ENCODE assay signal across 8 cellular contexts in genomic region chr2:68157002-68157401, GRCh38. TPM values are rescaled to one million over a fixed set of nuclear protein-coding genes. Genes with fewer than 3 reads are reported as not detected.
A peak's percentile ranks its signal among the peaks of the same experiment; 100 is the strongest.
DNase-seq lines count a peak whose midpoint lies in the region; ATAC-seq and TF ChIP-seq lines count a peak whose summit lies in the region.

No MANE protein-coding gene starts in this region.

- no peaks in the 10 kb centered on the region for H3K27me3 Mint-ChIP-seq in CD8-positive, alpha-beta T cell (ENCODE audit: low read depth)
- H3K27me3 Mint-ChIP-seq in activated naive CD8-positive, alpha-beta T cell treated with anti-CD3 and anti-CD28 coated beads, Interleukin-2, amount 10 ng/mL, durations not matched to agents 7 days and 5 days = no peaks in the 10 kb centered on the region

- POLR2A ChIA-PET in CD8-positive, alpha-beta T cell (lab: Charles Lee) = interaction anchor here (1.0 to 1.8 kb wide), 7 partner anchors 10 to 97 kb away, joined by 3 to 15 read pairs (median 4); partner anchors contain the start of gene PPP3R1
- POLR2A ChIA-PET in activated naive CD8-positive, alpha-beta T cell treated with anti-CD3 and anti-CD28 coated beads, Interleukin-2, amount 10 ng/mL, durations not matched to agents 7 days and 5 days (lab: Charles Lee) = interaction anchor here (0.6 to 2.5 kb wide), 6 partner anchors 12 to 96 kb away, joined by 3 to 12 read pairs (median 4); partner anchors contain the start of genes C1D and PPP3R1

- H3K4me1 ChIP-seq in CD8-positive, alpha-beta T cell (ENCODE audit: insufficient read depth, low read length) = peaks cover 39% of the 10 kb centered on the region
- peaks cover 35 to 68% (median 56%) of the 10 kb centered on the region in 6 donors for H3K4me1 ChIP-seq in spleen

- H3K27ac ChIP-seq in CD8-positive, alpha-beta T cell (ENCODE audit: low read depth, low read length) = peak overlapping the region; percentile 90
- H3K27ac ChIP-seq in spleen = peak overlapping the region; percentile 89 to 98 (median 94)

- H3K9me3 Mint-ChIP-seq in CD8-positive, alpha-beta T cell = no peaks in the 10 kb centered on the region
- H3K9me3 Mint-ChIP-seq in activated naive CD8-positive, alpha-beta T cell treated with anti-CD3 and anti-CD28 coated beads, Interleukin-2, amount 10 ng/mL, durations not matched to agents 7 days and 5 days = no peaks in the 10 kb centered on the region

- H3K27me3 ChIP-seq in CD8-positive, alpha-beta T cell (ENCODE audit: insufficient read depth, low read length) = no peaks in the 10 kb centered on the region
- H3K27me3 ChIP-seq in spleen (replicated peaks in 1 of 7) = no peaks in the 10 kb centered on the region

- H3K27ac Mint-ChIP-seq in CD8-positive, alpha-beta T cell = peak overlapping the region; percentile 100
- H3K27ac Mint-ChIP-seq in activated naive CD8-positive, alpha-beta T cell treated with anti-CD3 and anti-CD28 coated beads, Interleukin-2, amount 10 ng/mL, durations not matched to agents 7 days and 5 days = peak overlapping the region; percentile 100

- DNase-seq in CD8-positive, alpha-beta T cell = no peak
- DNase-seq in activated naive CD8-positive, alpha-beta T cell treated with anti-CD3 and anti-CD28 coated beads, Interleukin-2, amount 10 ng/mL, durations not matched to agents 7 days and 5 days = no peak
- DNase-seq in spleen = peak; percentile 90
- DNase-seq in NCI-H1048 (lab: John Stamatoyannopoulos, UW) = no peak
- no peak for DNase-seq in kidney glomerular epithelial cell (lab: John Stamatoyannopoulos, UW)

- peak; percentile 46 for ATAC-seq in CD8-positive, alpha-beta T cell
- ATAC-seq in GM19351 (IDR thresholded peaks at IDR 0.05; ENCODE audit: unreplicated experiment) (peak; percentile 29), HG03354 (IDR thresholded peaks at IDR 0.05; ENCODE audit: poor library complexity, severe bottlenecking, unreplicated experiment) (peak; percentile 39)
- peak; percentile 51 for ATAC-seq in activated naive CD8-positive, alpha-beta T cell treated with anti-CD3 and anti-CD28 coated beads, Interleukin-2, amount 10 ng/mL, durations not matched to agents 7 days and 5 days (ENCODE audit: low read depth)

- peaks cover 17% of the 10 kb centered on the region for H3K36me3 ChIP-seq in CD8-positive, alpha-beta T cell (ENCODE audit: insufficient read depth, low read length)
- H3K36me3 ChIP-seq in spleen = peaks cover 0 to 28% (median 17%) of the 10 kb centered on the region in 6 donors

- no peaks in the 10 kb centered on the region for H3K9me3 ChIP-seq in CD8-positive, alpha-beta T cell (ENCODE audit: low read length)
- no peaks in the 10 kb centered on the region for H3K9me3 ChIP-seq in spleen

- H3K36me3 Mint-ChIP-seq in CD8-positive, alpha-beta T cell = peaks cover 33% of the 10 kb centered on the region
- H3K36me3 Mint-ChIP-seq in activated naive CD8-positive, alpha-beta T cell treated with anti-CD3 and anti-CD28 coated beads, Interleukin-2, amount 10 ng/mL, durations not matched to agents 7 days and 5 days = peaks cover 4% of the 10 kb centered on the region

- H3K4me1 Mint-ChIP-seq in CD8-positive, alpha-beta T cell (ENCODE audit: low read depth) = peaks cover 54% of the 10 kb centered on the region
- H3K4me1 Mint-ChIP-seq in activated naive CD8-positive, alpha-beta T cell treated with anti-CD3 and anti-CD28 coated beads, Interleukin-2, amount 10 ng/mL, durations not matched to agents 7 days and 5 days = peaks cover 30% of the 10 kb centered on the region

- 0 to 1% (median 0%) methylated on average over 2 to 28 of the region's 28 CpGs for WGBS in spleen, 5 donors

- intact Hi-C loops in CD8-positive, alpha-beta T cell (cut with DNase I, micrococcal nuclease) = loop anchor here (1.0 to 5.0 kb wide), 9 partner anchors 14 to 1230 kb away; partner anchors contain the start of genes APLF (in 2 of the 2), FBXO48 (in 2 of the 2), PPP3R1 (in 2 of the 2) and C1D (in 1 of the 2)
- intact Hi-C loops in spleen (cut with DNase I; ENCODE audit: low total_unique reads) = no loop called here

- TF ChIP-seq CTCF in CD8-positive, alpha-beta T cell (IDR thresholded peaks at IDR 0.05) = no peak
- no peak for TF ChIP-seq CTCF in spleen (IDR thresholded peaks at IDR 0.05 in 8 of 11, conservative IDR thresholded peaks at IDR 0.05 in 3 of 11)

- CTCF ChIA-PET in CD8-positive, alpha-beta T cell (lab: Charles Lee) = interaction anchor here (0.8 to 1.4 kb wide), 6 partner anchors 9 to 307 kb away, joined by 3 to 4 read pairs (median 4); no protein-coding TSS in a partner anchor

- H3K4me3 Mint-ChIP-seq in CD8-positive, alpha-beta T cell = peak overlapping the region; percentile 97
- H3K4me3 Mint-ChIP-seq in activated naive CD8-positive, alpha-beta T cell treated with anti-CD3 and anti-CD28 coated beads, Interleukin-2, amount 10 ng/mL, durations not matched to agents 7 days and 5 days = peak overlapping the region; percentile 88

- TF ChIP-seq POLR2A in spleen (IDR thresholded peaks at IDR 0.05) = no peak

- H3K4me3 ChIP-seq in CD8-positive, alpha-beta T cell (ENCODE audit: low read depth, low read length) = peak overlapping the region; percentile 73
- H3K4me3 ChIP-seq in iPS-11a (ENCODE audit: low read depth, low read length) (peak overlapping the region; percentile 94), spleen (peak overlapping the region; percentile 75 to 99 (median 97))

RNA-seq across cellular contexts. Expression of gene PNO1, which starts 0.7 kb away (rescaled TPM):
- total RNA-seq in CD8-positive, alpha-beta T cell = 10 to 100 TPM; 35.3 to 36.0 TPM
- 1 to 10 TPM; 8.5 to 9.2 TPM for total RNA-seq in activated naive CD8-positive, alpha-beta T cell treated with anti-CD3 and anti-CD28 coated beads, Interleukin-2, amount 10 ng/mL, durations not matched to agents 7 days and 5 days
- total RNA-seq in spleen = 10 to 100 TPM in 6 of 7 donors, 1 to 10 TPM in 1; 8.4 to 13.5 (median 10.9) TPM
- polyA plus RNA-seq in spleen = 10 to 100 TPM in 1 of 3 donors, 1 to 10 TPM in 2; 5.4 to 11.2 (median 8.4) TPM
